ENCODE assay signal across 18 cellular contexts in the genomic region with DNA sequence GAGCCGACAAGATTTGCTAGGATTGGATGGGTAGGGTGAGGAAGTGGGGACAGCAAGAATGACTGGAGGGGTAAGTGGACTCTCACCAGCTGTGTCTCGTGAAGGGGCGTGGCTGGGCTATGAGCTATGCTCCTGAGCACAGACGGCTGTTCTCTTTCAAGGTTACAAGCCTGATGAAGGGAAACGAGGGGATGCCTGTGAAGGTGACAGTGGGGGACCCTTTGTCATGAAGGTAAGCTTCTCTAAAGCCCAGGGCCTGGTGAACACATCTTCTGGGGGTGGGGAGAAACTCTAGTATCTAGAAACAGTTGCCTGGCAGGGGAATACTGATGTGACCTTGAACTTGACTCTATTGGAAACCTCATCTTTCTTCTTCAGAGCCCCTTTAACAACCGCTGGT. TPM values are rescaled to one million over a fixed set of nuclear protein-coding genes. Genes with fewer than 3 reads are reported as not detected.
A peak's percentile ranks its signal among the peaks of the same experiment; 100 is the strongest.
DNase-seq lines count a peak whose midpoint lies in the region; ATAC-seq and TF ChIP-seq lines count a peak whose summit lies in the region.
"Had no signal": no experiment of that assay in that cellular context is flagged by ENCODE, and none has a peak within 500 bp of the region (broad histone marks: within the 10 kb centered on the region; RNA-seq: fewer than 3 reads in every experiment).

No MANE protein-coding gene starts in this region.

- H3K27ac ChIP-seq in Panc1 (ENCODE audit: low read length): no peak overlapping the region
- no peak overlapping the region for H3K27ac ChIP-seq in spleen
- H3K27ac ChIP-seq in endodermal cell (ENCODE audit: low read depth, low read length): no peak overlapping the region

- DNase-seq in activated effector memory CD4-positive, alpha-beta T cell treated with anti-CD3 and anti-CD28 coated beads, Interleukin-2, amount 50 U/mL, for 16 hours: peak; percentile 19
- no peak for DNase-seq in activated effector memory CD4-positive, alpha-beta T cell treated with Interleukin-2 at 50 U/mL for 16 hours
- DNase-seq in Panc1 (ENCODE audit: low read depth, low spot score) (no peak), left colon (peak; percentile 37 to 45), spleen (peak; percentile 17), endodermal cell (no peak)
- DNase-seq in activated CD8-positive, alpha-beta memory T cell treated with anti-CD3 and anti-CD28 coated beads for 24 hours: no peak
- DNase-seq: AML-193; CD4-positive, CD25-positive, alpha-beta regulatory T cell; GF-D8; GOT3; Kasumi-1; NCI-H187 treated with DMSO at 0.1 percent for 48 hours; NCI-H2171 treated with DMSO at 0.1 percent for 48 hours; NCI-H510A; NK-92 treated with Interleukin-12 subunit alpha and Interleukin-12 subunit beta, amount 100 ng/mL, for 24 hours had no signal

- H3K4me1 ChIP-seq in Panc1 (ENCODE audit: control insufficient read depth, insufficient read depth, low read length): no peaks in the 10 kb centered on the region
- H3K4me1 ChIP-seq in spleen: peaks cover 0 to 5% (median 0%) of the 10 kb centered on the region in 6 donors
- H3K4me1 ChIP-seq in endodermal cell (ENCODE audit: control insufficient read depth, insufficient read depth, low read length): no peaks in the 10 kb centered on the region

- H3K36me3 ChIP-seq in Panc1 (ENCODE audit: control insufficient read depth, insufficient read depth, low read length): peaks cover 12% of the 10 kb centered on the region
- peaks cover 0 to 49% (median 23%) of the 10 kb centered on the region in 6 donors for H3K36me3 ChIP-seq in spleen
- H3K36me3 ChIP-seq in endodermal cell (ENCODE audit: control insufficient read depth, insufficient read depth, low read length): peaks cover 30% of the 10 kb centered on the region

- CTCF ChIA-PET in Panc1 (lab: Charles Lee): interaction anchor here (0.6 kb wide), 1 partner anchor 783 kb away, joined by 3 read pairs; no protein-coding TSS in a partner anchor

- TF ChIP-seq CTCF in Panc1 (IDR thresholded peaks at IDR 0.05) (no peak), spleen (IDR thresholded peaks at IDR 0.05 in 8 of 11, conservative IDR thresholded peaks at IDR 0.05 in 3 of 11) (no peak), endodermal cell (conservative IDR thresholded peaks at IDR 0.05) (no peak)

- POLR2A ChIA-PET in Panc1 (lab: Charles Lee): interaction anchor here (0.6 kb wide), 1 partner anchor 55 kb away, joined by 3 read pairs; no protein-coding TSS in a partner anchor

- H3K27me3 Mint-ChIP-seq in endodermal cell (ENCODE audit: insufficient read depth): no peaks in the 10 kb centered on the region
- H3K27me3 Mint-ChIP-seq: CD4-positive, CD25-positive, alpha-beta regulatory T cell had no signal

- H3K36me3 Mint-ChIP-seq in endodermal cell (ENCODE audit: low read depth): peaks cover 37% of the 10 kb centered on the region

- H3K9me3 Mint-ChIP-seq in endodermal cell: no peaks in the 10 kb centered on the region

- TF ChIP-seq POLR2A in spleen (IDR thresholded peaks at IDR 0.05): no peak

- ATAC-seq in Panc1: peak; percentile 31; the same call in 1 of the 2 replicates
- peak; percentile 78 for ATAC-seq in left colon
- ATAC-seq in HG02840 (IDR thresholded peaks at IDR 0.05; ENCODE audit: low FRiP score, unreplicated experiment): no peak

- H3K4me3 Mint-ChIP-seq in endodermal cell: no peak overlapping the region
- H3K4me3 Mint-ChIP-seq: CD4-positive, CD25-positive, alpha-beta regulatory T cell had no signal

- in situ Hi-C loops in Panc1 (cut with HindIII; ENCODE audit: low pct_unique_long_range_greater_than_20kb, low sequenced_read_pairs): no loop called here

- BruUV-seq in Panc1 (replicated peaks; lab: Mats Ljungman, UMichigan): no TSS peak

- H3K4me3 ChIP-seq in Panc1 (ENCODE audit: low read depth in 2 of 2, low read length in 2 of 2) (no peak overlapping the region), spleen (no peak overlapping the region), endodermal cell (ENCODE audit: low read length) (no peak overlapping the region)

- no peaks in the 10 kb centered on the region for H3K4me1 Mint-ChIP-seq in endodermal cell
- H3K4me1 Mint-ChIP-seq: CD4-positive, CD25-positive, alpha-beta regulatory T cell had no signal

- no peaks in the 10 kb centered on the region for H3K27me3 ChIP-seq in Panc1 (ENCODE audit: control insufficient read depth, insufficient read depth, low read length)
- H3K27me3 ChIP-seq in spleen (replicated peaks in 1 of 7): no peaks in the 10 kb centered on the region
- no peaks in the 10 kb centered on the region for H3K27me3 ChIP-seq in endodermal cell (ENCODE audit: control insufficient read depth, insufficient read depth, low read length, poor library complexity, severe bottlenecking)

- intact Hi-C loops in Panc1 (cut with micrococcal nuclease; ENCODE audit: unreplicated experiment): no loop called here
- intact Hi-C loops in left colon (cut with DNase I, micrococcal nuclease): no loop called here
- intact Hi-C loops in spleen (cut with DNase I; ENCODE audit: low total_unique reads): no loop called here

- no peak overlapping the region for H3K27ac Mint-ChIP-seq in endodermal cell

- H3K9me3 ChIP-seq in Panc1 (ENCODE audit: control insufficient read depth, insufficient read depth, low read depth, low read length) (no peaks in the 10 kb centered on the region), spleen (no peaks in the 10 kb centered on the region), endodermal cell (ENCODE audit: control insufficient read depth, low read length) (no peaks in the 10 kb centered on the region)

- 77 to 87% (median 85%) methylated on average over 6 of the region's 6 CpGs for WGBS in spleen, 5 donors
- WGBS in endodermal cell (ENCODE audit: insufficient coverage in 1 of 2, insufficient read length in 1 of 2), 2 experiments: 80 to 89% methylated on average over 3 to 6 of the region's 6 CpGs

- H3K9ac ChIP-seq in endodermal cell (ENCODE audit: extremely low read depth, low read length, poor library complexity, severe bottlenecking): no peak overlapping the region

RNA-seq across cellular contexts. Expression of a gene that starts 19.9 kb away (rescaled TPM):
- total RNA-seq in Panc1 (2021; ENCODE audit: unreplicated experiment): 0.64 TPM
- 0.12 TPM for polyA plus RNA-seq in Panc1 (2012; ENCODE audit: insufficient read length)
- not detected for total RNA-seq in left colon
- under 1 TPM in 2 of 7 donors, not detected in 5; 0.23 to 0.33 TPM for total RNA-seq in spleen
- polyA plus RNA-seq in spleen: under 1 TPM in 1 of 3 donors, not detected in 2; 0.03 TPM
- total RNA-seq in endodermal cell: 1 to 10 TPM in 1 of 2 donors, under 1 TPM in 1; 0.89 to 1.5 TPM
- polyA plus RNA-seq in endodermal cell (2013, experiment 1 of 2): 0.93 TPM
- polyA plus RNA-seq in endodermal cell (2013, experiment 2 of 2): 0.62 TPM
- total RNA-seq: CD4-positive, CD25-positive, alpha-beta regulatory T cell; SK-MEL-5 had no signal
- polyA plus RNA-seq: CD4-positive, CD25-positive, alpha-beta regulatory T cell had no signal

RNA-seq across cellular contexts. Expression of a gene that starts 38.1 kb away (rescaled TPM):
- total RNA-seq in Panc1 (2021; ENCODE audit: unreplicated experiment) (19.8 TPM), left colon (10 to 100 TPM; 11.3 to 11.6 TPM), spleen (10 to 100 TPM in 5 of 7 donors, 1 to 10 TPM in 2; 6.9 to 17.4 (median 10.8) TPM), endodermal cell (10 to 100 TPM; 13.2 to 18.9 TPM)
- 17.0 TPM for polyA plus RNA-seq in Panc1 (2012; ENCODE audit: insufficient read length)
- 10 to 100 TPM in 1 of 3 donors, 1 to 10 TPM in 2; 4.7 to 10.2 (median 6.1) TPM for polyA plus RNA-seq in spleen
- 8.9 TPM for polyA plus RNA-seq in endodermal cell (2013, experiment 1 of 2)
- 6.5 TPM for polyA plus RNA-seq in endodermal cell (2013, experiment 2 of 2)

RNA-seq across cellular contexts. Expression of a gene that starts 38.5 kb away (rescaled TPM):
- 43.5 TPM for total RNA-seq in Panc1 (2021; ENCODE audit: unreplicated experiment)
- 29.5 TPM for polyA plus RNA-seq in Panc1 (2012; ENCODE audit: insufficient read length)
- total RNA-seq in left colon: 10 to 100 TPM; 77.3 to 78.5 TPM
- total RNA-seq in spleen: 100 to 1,000 TPM in 2 of 7 donors, 10 to 100 TPM in 5; 62.5 to 137 (median 88.7) TPM
- polyA plus RNA-seq in spleen: 10 to 100 TPM; 13.3 to 26.5 (median 15.5) TPM
- total RNA-seq in endodermal cell: 10 to 100 TPM; 53.4 to 56.6 TPM
- 27.0 TPM for polyA plus RNA-seq in endodermal cell (2013, experiment 1 of 2)
- polyA plus RNA-seq in endodermal cell (2013, experiment 2 of 2): 28.4 TPM

Comparison
In these comparisons a context has a peak if more than half of its experiments do, and no peak if none do; other contexts are left out.
1. DNase-seq: peak in activated effector memory CD4-positive, alpha-beta T cell treated with anti-CD3 and anti-CD28 coated beads, Interleukin-2, amount 50 U/mL, for 16 hours (single experiment), left colon (2 of 2) and spleen (single experiment); none in activated effector memory CD4-positive, alpha-beta T cell treated with Interleukin-2 at 50 U/mL for 16 hours (single experiment), Panc1 (single experiment), activated CD8-positive, alpha-beta memory T cell treated with anti-CD3 and anti-CD28 coated beads for 24 hours (single experiment) and endodermal cell (single experiment).